2 cellular contexts compared by ENCODE assay signal in genomic region chr15:59688383-59688887, GRCh38.
TF ChIP-seq lines count a peak whose summit lies in the region.

No MANE protein-coding gene starts in this region.

TF ChIP-seq in A549, 52 proteins besides CTCF, POLR2A, EP300 and RAD21:
- TF ChIP-seq KDM1A (IDR thresholded peaks at IDR 0.05; ENCODE audit: low read depth) (no peak), HOXA7 (CRISPR knock-in tag; IDR thresholded peaks at IDR 0.05) (peak; percentile 66; the same call in 1 of the 2 replicates), CEBPB (IDR thresholded peaks at IDR 0.05) (0 out of 4 replicates have a peak, but pooled peaks of 1 of the 2 experiments have one; percentile 26), HOXB5 (CRISPR knock-in tag; IDR thresholded peaks at IDR 0.05) (no peak), EHF (CRISPR knock-in tag; IDR thresholded peaks at IDR 0.05) (no peak), JUN (IDR thresholded peaks at IDR 0.05) (no peak)
TF ChIP-seq in A549: peak in this region for 2.

TF ChIP-seq in endothelial cell of umbilical vein, 7 proteins besides CTCF, POLR2A, EP300 and RAD21:
- no peak for TF ChIP-seq EZH2 (IDR thresholded peaks at IDR 0.05; ENCODE audit: borderline replicate concordance, low read depth, low read length, severe bottlenecking)
- TF ChIP-seq FOS (IDR thresholded peaks at IDR 0.05; ENCODE audit: borderline replicate concordance, insufficient read depth, low read length), result no peak
- TF ChIP-seq POLR2AphosphoS5 (IDR thresholded peaks at IDR 0.05; ENCODE audit: insufficient read depth, low read depth, low read length), result no peak
- TF ChIP-seq GATA2 (IDR thresholded peaks at IDR 0.05; ENCODE audit: insufficient read depth, insufficient read length, low read depth, low read length), result no peak
- no peak for TF ChIP-seq MYC (IDR thresholded peaks at IDR 0.05; ENCODE audit: low read depth, low read length)
- no peak for TF ChIP-seq MAX (IDR thresholded peaks at IDR 0.05; ENCODE audit: insufficient read depth, insufficient read length)
- no peak for TF ChIP-seq JUN (IDR thresholded peaks at IDR 0.05; ENCODE audit: borderline replicate concordance, insufficient read depth, insufficient read length, low read depth)
